ENCODE assay signal across 19 cellular contexts in genomic region chr4:67151376-67152343, GRCh38.
DNase-seq lines count a peak whose midpoint lies in the region; ATAC-seq, FAIRE-seq and TF ChIP-seq lines count a peak whose summit lies in the region.
"Had no signal": no experiment of that assay in that cellular context is flagged by ENCODE, and none has a peak within 500 bp of the region (broad histone marks: within the 10 kb centered on the region; RNA-seq: fewer than 3 reads in every experiment).

No MANE protein-coding gene starts in this region.

- WGBS in K562 (ENCODE audit: insufficient coverage, low coverage, missing lambda C conversion rate), result 8% methylated on average over 34 of the region's 45 CpGs
- 70% methylated on average over 13 of the region's 45 CpGs for WGBS in HepG2 (ENCODE audit: low lambda C conversion rate)
- WGBS in testis, 2 donors, result 33 to 48% methylated on average over 9 to 44 of the region's 45 CpGs

- H3K9ac ChIP-seq in K562 (ENCODE audit: insufficient read depth in 1 of 2, low read depth in 2 of 2, low read length in 2 of 2) (peak overlapping the region in 1 of 2 experiments; percentile 83; a peak in 2 of 4 replicates), HepG2 (ENCODE audit: insufficient read depth, low read depth, low read length) (no peak overlapping the region)

- H3K4me2 ChIP-seq in K562 (ENCODE audit: insufficient read depth, low read length) (peak overlapping the region; percentile 79), HepG2 (ENCODE audit: low read depth, low read length) (no peak overlapping the region)

- H3K27me3 ChIP-seq in cardiac muscle cell (no peaks in the 10 kb centered on the region), K562 (ENCODE audit: control insufficient read depth in 2 of 2, insufficient read depth in 2 of 2, low read length in 2 of 2) (no peaks in the 10 kb centered on the region), HepG2 (ENCODE audit: control insufficient read depth in 1 of 2, insufficient read depth in 2 of 2, low read length in 2 of 2) (no peaks in the 10 kb centered on the region), testis (no peaks in the 10 kb centered on the region)

- H3K9me1 ChIP-seq in K562 (ENCODE audit: control insufficient read depth, insufficient read depth, low read length), result no peaks in the 10 kb centered on the region

- H3K36me3 ChIP-seq in cardiac muscle cell (no peaks in the 10 kb centered on the region), K562 (ENCODE audit: control insufficient read depth, insufficient read depth, low read length) (no peaks in the 10 kb centered on the region), HepG2 (replicated peaks in 1 of 2; ENCODE audit: control insufficient read depth in 1 of 2, insufficient read depth in 2 of 2, low read length in 2 of 2) (no peaks in the 10 kb centered on the region), testis (ENCODE audit: low read depth, missing control alignments) (no peaks in the 10 kb centered on the region)

- H3K27ac ChIP-seq in cardiac muscle cell, result no peak overlapping the region
- H3K27ac ChIP-seq in K562 (ENCODE audit: extremely low read depth, low read depth, low read length), result peak overlapping the region; percentile 48; the same call in 1 of the 3 replicates
- H3K27ac ChIP-seq in HepG2 (ENCODE audit: extremely low read length, insufficient read depth, low read length), result no peak overlapping the region
- no peak overlapping the region for H3K27ac ChIP-seq in testis

- in situ Hi-C loops in K562 (cut with MboI) (no loop called here), HepG2 (cut with HindIII; ENCODE audit: extremely low pct_ligation_motif_present, low pct_unique_long_range_greater_than_20kb) (no loop called here)

- TF ChIP-seq RAD21 in K562 (CRISPR knock-in tag; conservative IDR thresholded peaks at IDR 0.05 in 1 of 2, IDR thresholded peaks at IDR 0.05 in 1 of 2) (no peak), HepG2 (CRISPR knock-in tag; IDR thresholded peaks at IDR 0.05) (no peak)

- H2AFZ ChIP-seq in K562 (ENCODE audit: low read depth, low read length) (peak overlapping the region; percentile 91), HepG2 (ENCODE audit: low read length) (no peak overlapping the region)

- H3K4me3 ChIP-seq in cardiac muscle cell (no peak overlapping the region), K562 (peak overlapping the region; percentile 29), HepG2 (replicated peaks in 1 of 3; ENCODE audit: insufficient read depth in 1 of 3, low read depth in 2 of 3, low read length in 3 of 3) (no peak overlapping the region), testis (peak overlapping the region; percentile 35 to 41)

- intact Hi-C loops in Right ventricle myocardium superior (cut with DNase I), result no loop called here
- intact Hi-C loops in K562 (cut with micrococcal nuclease), result no loop called here
- intact Hi-C loops in HepG2 (cut with micrococcal nuclease; ENCODE audit: unreplicated experiment), result no loop called here
- intact Hi-C loops in testis (cut with DNase I; ENCODE audit: low total_unique reads), result no loop called here

- peak; percentile 74 for FAIRE-seq in K562 (lab: Jason Lieb, UNC)
- no peak for FAIRE-seq in HepG2 (lab: Jason Lieb, UNC)

- H4K20me1 ChIP-seq in K562 (replicated peaks; ENCODE audit: control insufficient read depth, insufficient read depth, low read length) (no peaks in the 10 kb centered on the region), HepG2 (ENCODE audit: insufficient read depth, low read length) (no peaks in the 10 kb centered on the region)

- H3K79me2 ChIP-seq in K562 (ENCODE audit: control insufficient read depth, insufficient read depth, low read length) (no peaks in the 10 kb centered on the region), HepG2 (ENCODE audit: insufficient read depth, low read length) (no peaks in the 10 kb centered on the region)

- ATAC-seq in Right ventricle myocardium superior (ENCODE audit: poor library complexity), result no peak
- ATAC-seq in K562, result peak; percentile 96
- peak; percentile 46; the same call in 2 of the 3 replicates for ATAC-seq in HepG2

- CTCF ChIA-PET in K562 (lab: Yijun Ruan, JAX; ENCODE audit: low intra/inter-chr PET ratio), result no interaction called here
- CTCF ChIA-PET in HepG2 (lab: Yijun Ruan, JAX; ENCODE audit: low intra/inter-chr PET ratio, low total read pairs), result no interaction called here

- H3K4me1 ChIP-seq in cardiac muscle cell (ENCODE audit: low read depth) (no peaks in the 10 kb centered on the region), K562 (replicated peaks in 1 of 2; ENCODE audit: control insufficient read depth in 2 of 2, insufficient read depth in 2 of 2, low read length in 2 of 2) (peaks cover 0 to 10% of the 10 kb centered on the region in 2 experiments; a peak in 3 of 5 replicates), HepG2 (ENCODE audit: insufficient read depth, low read length) (no peaks in the 10 kb centered on the region), testis (peaks cover 3% of the 10 kb centered on the region)

- TF ChIP-seq POLR2A in K562 (conservative IDR thresholded peaks at IDR 0.05) (no peak), HepG2 (IDR thresholded peaks at IDR 0.05; ENCODE audit: insufficient read depth in 1 of 2, low read depth in 2 of 2, low read length in 2 of 2) (no peak), testis (IDR thresholded peaks at IDR 0.05) (no peak)

- DNase-seq in cardiac muscle cell (ENCODE audit: low read depth in 1 of 2, low spot score in 1 of 2) (peak; percentile 20 to 24), Right ventricle myocardium superior (no peak), K562 (ENCODE audit: extremely low read depth in 1 of 4, low spot score in 3 of 4) (peak in 3 of 4 experiments; percentile 5 to 66 (median 26)), HepG2 (ENCODE audit: low spot score) (no peak), testis (peak; percentile 51), SIG-M5 (lab: John Stamatoyannopoulos, UW) (no peak), NOMO-1 treated with DMSO at 0.1 percent for 48 hours (lab: John Stamatoyannopoulos, UW; ENCODE audit: unreplicated experiment) (no peak), NCI-H146 treated with DMSO at 0.1 percent for 48 hours (lab: John Stamatoyannopoulos, UW; ENCODE audit: unreplicated experiment) (no peak)
- DNase-seq: 8988T; Calu3; CD4-positive, alpha-beta memory T cell; DMS79; KG1; NCI-H1092; NCI-H146; NCI-H2081 treated with DMSO at 0.1 percent for 48 hours; NCI-H510A; NCI-H82; SHP77 had no signal

- no peak; the same call in 1 of the 2 replicates for TF ChIP-seq EP300 in K562 (IDR thresholded peaks at IDR 0.05; ENCODE audit: low read length)
- no peak for TF ChIP-seq EP300 in HepG2 (IDR thresholded peaks at IDR 0.05; ENCODE audit: low read depth in 2 of 2, low read length in 2 of 2)
- no peak for TF ChIP-seq EP300 in HepG2 (CRISPR knock-in tag; IDR thresholded peaks at IDR 0.05; ENCODE audit: borderline replicate concordance)

- TF ChIP-seq CTCF in cardiac muscle cell (IDR thresholded peaks at IDR 0.05; ENCODE audit: low read depth, low read length) (no peak), K562 (IDR thresholded peaks at IDR 0.05 in 2 of 3, conservative IDR thresholded peaks at IDR 0.05 in 1 of 3; ENCODE audit: insufficient read depth in 2 of 3, low read depth in 1 of 3, low read length in 3 of 3) (no peak), HepG2 (CRISPR knock-in tag; IDR thresholded peaks at IDR 0.05) (no peak), testis (IDR thresholded peaks at IDR 0.05) (no peak)

- BruUV-seq in K562 (replicated peaks; lab: Mats Ljungman, UMichigan) (no TSS peak), HepG2 (replicated peaks; lab: Mats Ljungman, UMichigan) (no TSS peak)

- POLR2A ChIA-PET in K562 (lab: Yijun Ruan, JAX), result interaction anchor here (0.7 kb wide), 1 partner anchor 141 kb away, joined by 3 read pairs; no protein-coding TSS in a partner anchor
- POLR2A ChIA-PET in HepG2 (lab: Yijun Ruan, JAX), result no interaction called here

- H3K9me3 ChIP-seq in cardiac muscle cell (ENCODE audit: low read depth) (no peaks in the 10 kb centered on the region), K562 (replicated peaks; ENCODE audit: control insufficient read depth, insufficient read depth, low read depth, low read length) (no peaks in the 10 kb centered on the region), HepG2 (ENCODE audit: low read length) (no peaks in the 10 kb centered on the region), testis (no peaks in the 10 kb centered on the region)

TF ChIP-seq in K562, 482 proteins besides CTCF, POLR2A, EP300 and RAD21 (continues in another document):
- TF ChIP-seq FOXA3 (CRISPR knock-in tag; conservative IDR thresholded peaks at IDR 0.05 in 1 of 2, IDR thresholded peaks at IDR 0.05 in 1 of 2) (no peak), MYC (IDR thresholded peaks at IDR 0.05; ENCODE audit: low read depth, low read length) (no peak), MYC (CRISPR knock-in tag; IDR thresholded peaks at IDR 0.05; ENCODE audit: borderline replicate concordance, low read depth) (no peak)

TF ChIP-seq in HepG2, 621 proteins besides CTCF, POLR2A, EP300 and RAD21 (continues in another document):
- TF ChIP-seq ZNF780A (CRISPR knock-in tag; IDR thresholded peaks at IDR 0.05), result no peak
- no peak for TF ChIP-seq STAT6 (CRISPR knock-in tag; IDR thresholded peaks at IDR 0.05; ENCODE audit: borderline replicate concordance)
- TF ChIP-seq NPAS2 (CRISPR knock-in tag; IDR thresholded peaks at IDR 0.05; ENCODE audit: borderline replicate concordance), result no peak
- TF ChIP-seq ZMYM4 (CRISPR knock-in tag; IDR thresholded peaks at IDR 0.05), result no peak
- TF ChIP-seq ZBTB20 (CRISPR knock-in tag; IDR thresholded peaks at IDR 0.05; ENCODE audit: borderline replicate concordance, low read depth), result no peak
- TF ChIP-seq HOXA3 (CRISPR knock-in tag; IDR thresholded peaks at IDR 0.05), result no peak
- no peak for TF ChIP-seq ZBTB38 (CRISPR knock-in tag; IDR thresholded peaks at IDR 0.05)
- TF ChIP-seq ARHGAP35 (CRISPR knock-in tag; IDR thresholded peaks at IDR 0.05; ENCODE audit: borderline replicate concordance), result no peak

Comparison
In these comparisons a context has a peak if more than half of its experiments do, and no peak if none do; other contexts are left out.
1. DNase-seq: peak in cardiac muscle cell (2 of 2), K562 (3 of 4) and testis (single experiment); none in Right ventricle myocardium superior (single experiment), HepG2 (single experiment), SIG-M5 (single experiment), NOMO-1 treated with DMSO at 0.1 percent for 48 hours (single experiment) and NCI-H146 treated with DMSO at 0.1 percent for 48 hours (single experiment).
2. H3K4me3 ChIP-seq: peak in K562 (single experiment) and testis (2 of 2); none in cardiac muscle cell (single experiment) and HepG2 (0 of 3).